ENCODE assay signal across 16 cellular contexts in the genomic region with DNA sequence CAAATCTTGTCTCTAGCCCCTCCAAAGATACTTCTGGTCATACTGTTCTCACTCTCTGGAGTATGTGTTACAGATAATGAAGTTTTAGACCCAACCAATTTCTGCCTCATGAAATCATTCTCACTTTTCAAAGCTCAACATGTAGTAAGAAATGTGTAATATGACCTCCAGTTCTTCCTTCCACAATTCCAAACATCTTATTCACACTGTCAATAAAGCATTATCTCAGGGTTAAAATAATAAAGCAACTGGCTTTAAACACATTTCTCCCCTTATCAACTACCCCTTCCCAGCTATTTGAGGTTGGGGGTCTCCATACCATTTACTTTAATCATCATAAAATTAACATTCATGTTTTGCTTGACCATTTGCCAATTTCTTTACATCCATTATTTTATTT.
"Had no signal": no experiment of that assay in that cellular context is flagged by ENCODE, and none has a peak within 500 bp of the region (broad histone marks: within the 10 kb centered on the region; RNA-seq: fewer than 3 reads in every experiment).

No MANE protein-coding gene starts in this region.

- H3K27ac Mint-ChIP-seq: activated CD4-positive, alpha-beta memory T cell treated with anti-CD3 and anti-CD28 coated beads for 36 hours; activated naive CD8-positive, alpha-beta T cell treated with anti-CD3 and anti-CD28 coated beads, Interleukin-2, amount 10 ng/mL, durations not matched to agents 7 days and 5 days; dendritic cell treated with granulocyte-macrophage colony-stimulating factor and Interleukin-4, amounts not matched to agents 40 ng/mL and 50 ng/mL, for 4 days; endodermal cell; stimulated activated effector memory CD8-positive, alpha-beta T cell treated with anti-CD3 and anti-CD28 coated beads, Interleukin-12 subunit alpha, Interleukin-12 subunit beta, amount 100 ng/mL, for 72 hours had no signal

- ATAC-seq: esophagus mucosa; foreskin keratinocyte; stimulated activated effector memory CD8-positive, alpha-beta T cell treated with anti-CD3 and anti-CD28 coated beads, Interleukin-12 subunit alpha, Interleukin-12 subunit beta, amount 100 ng/mL, for 72 hours had no signal

- H3K4me1 Mint-ChIP-seq: endodermal cell; stimulated activated effector memory CD8-positive, alpha-beta T cell treated with anti-CD3 and anti-CD28 coated beads, Interleukin-12 subunit alpha, Interleukin-12 subunit beta, amount 100 ng/mL, for 72 hours had no signal

- H3K36me3 Mint-ChIP-seq: activated CD4-positive, alpha-beta memory T cell treated with anti-CD3 and anti-CD28 coated beads for 36 hours; activated naive CD8-positive, alpha-beta T cell treated with anti-CD3 and anti-CD28 coated beads, Interleukin-2, amount 10 ng/mL, durations not matched to agents 7 days and 5 days; stimulated activated effector memory CD8-positive, alpha-beta T cell treated with anti-CD3 and anti-CD28 coated beads, Interleukin-12 subunit alpha, Interleukin-12 subunit beta, amount 100 ng/mL, for 72 hours had no signal

- H3K27me3 Mint-ChIP-seq: dendritic cell treated with granulocyte-macrophage colony-stimulating factor and Interleukin-4, amounts not matched to agents 40 ng/mL and 50 ng/mL, for 4 days had no signal

- DNase-seq: activated CD4-positive, alpha-beta memory T cell treated with anti-CD3 and anti-CD28 coated beads for 36 hours; activated naive CD8-positive, alpha-beta T cell treated with anti-CD3 and anti-CD28 coated beads, Interleukin-2, amount 10 ng/mL, durations not matched to agents 7 days and 5 days; anterior cingulate cortex; central memory CD4-positive, alpha-beta T cell; endodermal cell; heart right ventricle; mesenchymal stem cell; nephron progenitor cell; ovary; retina; SW 1271; thyroid gland had no signal

- H3K9me3 Mint-ChIP-seq: activated CD4-positive, alpha-beta memory T cell treated with anti-CD3 and anti-CD28 coated beads for 36 hours; activated naive CD8-positive, alpha-beta T cell treated with anti-CD3 and anti-CD28 coated beads, Interleukin-2, amount 10 ng/mL, durations not matched to agents 7 days and 5 days; dendritic cell treated with granulocyte-macrophage colony-stimulating factor and Interleukin-4, amounts not matched to agents 40 ng/mL and 50 ng/mL, for 4 days; endodermal cell; nephron progenitor cell; stimulated activated effector memory CD8-positive, alpha-beta T cell treated with anti-CD3 and anti-CD28 coated beads, Interleukin-12 subunit alpha, Interleukin-12 subunit beta, amount 100 ng/mL, for 72 hours had no signal

- H3K4me3 Mint-ChIP-seq: activated CD4-positive, alpha-beta memory T cell treated with anti-CD3 and anti-CD28 coated beads for 36 hours; activated naive CD8-positive, alpha-beta T cell treated with anti-CD3 and anti-CD28 coated beads, Interleukin-2, amount 10 ng/mL, durations not matched to agents 7 days and 5 days; dendritic cell treated with granulocyte-macrophage colony-stimulating factor and Interleukin-4, amounts not matched to agents 40 ng/mL and 50 ng/mL, for 4 days; endodermal cell; nephron progenitor cell; stimulated activated effector memory CD8-positive, alpha-beta T cell treated with anti-CD3 and anti-CD28 coated beads, Interleukin-12 subunit alpha, Interleukin-12 subunit beta, amount 100 ng/mL, for 72 hours had no signal
